In the genomic region with DNA sequence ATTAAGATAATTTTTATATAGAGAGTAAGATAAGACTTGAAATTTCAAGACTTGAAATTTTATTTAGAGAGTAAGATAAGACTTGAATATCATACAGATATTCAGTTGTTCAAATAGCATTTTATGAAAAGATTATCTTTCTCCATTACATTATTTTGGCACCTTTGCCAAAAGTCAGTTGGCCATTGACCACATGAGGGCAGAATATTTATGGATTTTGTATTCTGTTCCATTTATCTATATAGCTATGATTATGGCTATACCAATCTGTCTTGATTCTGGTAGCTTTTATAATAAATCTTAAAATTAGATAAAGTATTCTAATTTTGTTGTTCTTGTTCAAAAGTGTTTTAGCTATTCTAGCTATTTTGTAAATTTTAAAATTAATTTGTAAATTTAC, we compare ENCODE assay signal across 25 cellular contexts.
DNase-seq lines count a peak whose midpoint lies in the region; ATAC-seq, FAIRE-seq and TF ChIP-seq lines count a peak whose summit lies in the region.
"Had no signal": no experiment of that assay in that cellular context is flagged by ENCODE, and none has a peak within 500 bp of the region (broad histone marks: within the 10 kb centered on the region; RNA-seq: fewer than 3 reads in every experiment).

No MANE protein-coding gene starts in this region.

- no peaks in the 10 kb centered on the region for H3K4me1 ChIP-seq in foreskin keratinocyte
- no peaks in the 10 kb centered on the region for H3K4me1 ChIP-seq in right atrium auricular region
- H3K4me1 ChIP-seq: Caco-2, pancreas, tibial artery had no signal

- no peak overlapping the region for H3K4me3 ChIP-seq in right atrium auricular region
- H3K4me3 ChIP-seq: pancreas, tibial artery had no signal

- DNase-seq in foreskin keratinocyte (no peak), right atrium auricular region (ENCODE audit: low spot score) (no peak), NCI-H2171 treated with DMSO at 0.1 percent for 48 hours (lab: John Stamatoyannopoulos, UW) (no peak)
- DNase-seq: activated B cell treated with CpG ODN at 0.5 μM for 24 hours; activated CD4-positive, alpha-beta memory T cell treated with anti-CD3 and anti-CD28 coated beads, Interleukin-2, amount 10 ng/mL, durations not matched to agents 7 days and 5 days; activated naive CD4-positive, alpha-beta T cell treated with anti-CD3 and anti-CD28 coated beads for 36 hours; activated T-cell treated with anti-CD3 and anti-CD28 coated beads, Interleukin-2, amount 50 U/mL, for 1 hour; anterior cingulate cortex; Caco-2; foreskin melanocyte; GDM1; naive thymus-derived CD4-positive, alpha-beta T cell; NCI-H2227 treated with DMSO at 0.1 percent for 48 hours; NK-92 treated with Interleukin-12 subunit alpha and Interleukin-12 subunit beta, amount 100 ng/mL, for 24 hours; pancreas; Right ventricle myocardium superior; stimulated activated naive CD4-positive, alpha-beta T cell treated with Interleukin-2 at 50 U/mL for 16 hours; tibial artery had no signal

- no peak overlapping the region for H3K27ac ChIP-seq in VCaP
- no peak overlapping the region for H3K27ac ChIP-seq in foreskin keratinocyte
- no peak overlapping the region for H3K27ac ChIP-seq in right atrium auricular region
- H3K27ac ChIP-seq: pancreas, tibial artery had no signal

- TF ChIP-seq CTCF in LNCAP (IDR thresholded peaks at IDR 0.05) (peak; percentile 46), VCaP (conservative IDR thresholded peaks at IDR 0.05) (peak; percentile 30; the same call in 1 of the 2 replicates), foreskin keratinocyte (conservative IDR thresholded peaks at IDR 0.05) (peak; percentile 46), right atrium auricular region (IDR thresholded peaks at IDR 0.05) (no peak)

- H3K27me3 ChIP-seq in foreskin keratinocyte = no peaks in the 10 kb centered on the region
- H3K27me3 ChIP-seq in right atrium auricular region = no peaks in the 10 kb centered on the region
- H3K27me3 ChIP-seq: pancreas, tibial artery had no signal

- no peaks in the 10 kb centered on the region for H3K36me3 ChIP-seq in right atrium auricular region
- H3K36me3 ChIP-seq: pancreas, tibial artery had no signal

- no peaks in the 10 kb centered on the region for H3K9me3 ChIP-seq in right atrium auricular region
- H3K9me3 ChIP-seq: Caco-2, pancreas, tibial artery had no signal

- ATAC-seq in foreskin keratinocyte (no peak), GM19455 (IDR thresholded peaks at IDR 0.05; ENCODE audit: unreplicated experiment) (no peak)
- ATAC-seq: naive thymus-derived CD4-positive, alpha-beta T cell; pancreas; sciatic nerve had no signal

- peak; percentile 80 for FAIRE-seq in G401.6 (lab: Jason Lieb, UNC)
- FAIRE-seq: GM19239, H1 had no signal

Comparison
In these comparisons a context has a peak if more than half of its experiments do, and no peak if none do; other contexts are left out.
1. CTCF ChIP-seq: peak in LNCAP (single experiment), VCaP (single experiment) and foreskin keratinocyte (single experiment); none in right atrium auricular region (0 of 2).